ENCODE assay signal across 1 cellular context in the genomic region with DNA sequence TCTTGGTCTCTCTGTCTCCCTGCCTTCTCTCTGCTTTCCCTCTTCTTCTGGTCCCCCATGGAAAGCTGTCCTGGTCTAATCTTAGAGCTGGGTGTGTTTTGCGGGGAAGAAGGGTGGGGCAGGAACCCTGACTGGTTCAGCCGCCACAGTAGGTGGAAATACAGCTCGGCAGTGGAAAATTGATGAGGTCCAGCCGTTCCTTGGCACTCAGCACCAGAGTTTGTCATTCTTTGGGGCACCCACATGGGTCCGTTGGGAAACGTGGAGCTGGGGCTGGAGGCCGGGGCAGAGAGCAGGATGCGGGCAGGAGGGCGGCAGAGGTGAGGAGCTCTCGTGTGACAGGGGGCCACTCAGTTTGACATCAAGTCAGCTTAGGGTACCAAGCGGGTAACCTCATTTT.
TF ChIP-seq lines count a peak whose summit lies in the region.

No MANE protein-coding gene starts in this region.

TF ChIP-seq in HepG2, 621 proteins besides CTCF, POLR2A, EP300 and RAD21 (continued from another document):
- TF ChIP-seq, protein P1, sequence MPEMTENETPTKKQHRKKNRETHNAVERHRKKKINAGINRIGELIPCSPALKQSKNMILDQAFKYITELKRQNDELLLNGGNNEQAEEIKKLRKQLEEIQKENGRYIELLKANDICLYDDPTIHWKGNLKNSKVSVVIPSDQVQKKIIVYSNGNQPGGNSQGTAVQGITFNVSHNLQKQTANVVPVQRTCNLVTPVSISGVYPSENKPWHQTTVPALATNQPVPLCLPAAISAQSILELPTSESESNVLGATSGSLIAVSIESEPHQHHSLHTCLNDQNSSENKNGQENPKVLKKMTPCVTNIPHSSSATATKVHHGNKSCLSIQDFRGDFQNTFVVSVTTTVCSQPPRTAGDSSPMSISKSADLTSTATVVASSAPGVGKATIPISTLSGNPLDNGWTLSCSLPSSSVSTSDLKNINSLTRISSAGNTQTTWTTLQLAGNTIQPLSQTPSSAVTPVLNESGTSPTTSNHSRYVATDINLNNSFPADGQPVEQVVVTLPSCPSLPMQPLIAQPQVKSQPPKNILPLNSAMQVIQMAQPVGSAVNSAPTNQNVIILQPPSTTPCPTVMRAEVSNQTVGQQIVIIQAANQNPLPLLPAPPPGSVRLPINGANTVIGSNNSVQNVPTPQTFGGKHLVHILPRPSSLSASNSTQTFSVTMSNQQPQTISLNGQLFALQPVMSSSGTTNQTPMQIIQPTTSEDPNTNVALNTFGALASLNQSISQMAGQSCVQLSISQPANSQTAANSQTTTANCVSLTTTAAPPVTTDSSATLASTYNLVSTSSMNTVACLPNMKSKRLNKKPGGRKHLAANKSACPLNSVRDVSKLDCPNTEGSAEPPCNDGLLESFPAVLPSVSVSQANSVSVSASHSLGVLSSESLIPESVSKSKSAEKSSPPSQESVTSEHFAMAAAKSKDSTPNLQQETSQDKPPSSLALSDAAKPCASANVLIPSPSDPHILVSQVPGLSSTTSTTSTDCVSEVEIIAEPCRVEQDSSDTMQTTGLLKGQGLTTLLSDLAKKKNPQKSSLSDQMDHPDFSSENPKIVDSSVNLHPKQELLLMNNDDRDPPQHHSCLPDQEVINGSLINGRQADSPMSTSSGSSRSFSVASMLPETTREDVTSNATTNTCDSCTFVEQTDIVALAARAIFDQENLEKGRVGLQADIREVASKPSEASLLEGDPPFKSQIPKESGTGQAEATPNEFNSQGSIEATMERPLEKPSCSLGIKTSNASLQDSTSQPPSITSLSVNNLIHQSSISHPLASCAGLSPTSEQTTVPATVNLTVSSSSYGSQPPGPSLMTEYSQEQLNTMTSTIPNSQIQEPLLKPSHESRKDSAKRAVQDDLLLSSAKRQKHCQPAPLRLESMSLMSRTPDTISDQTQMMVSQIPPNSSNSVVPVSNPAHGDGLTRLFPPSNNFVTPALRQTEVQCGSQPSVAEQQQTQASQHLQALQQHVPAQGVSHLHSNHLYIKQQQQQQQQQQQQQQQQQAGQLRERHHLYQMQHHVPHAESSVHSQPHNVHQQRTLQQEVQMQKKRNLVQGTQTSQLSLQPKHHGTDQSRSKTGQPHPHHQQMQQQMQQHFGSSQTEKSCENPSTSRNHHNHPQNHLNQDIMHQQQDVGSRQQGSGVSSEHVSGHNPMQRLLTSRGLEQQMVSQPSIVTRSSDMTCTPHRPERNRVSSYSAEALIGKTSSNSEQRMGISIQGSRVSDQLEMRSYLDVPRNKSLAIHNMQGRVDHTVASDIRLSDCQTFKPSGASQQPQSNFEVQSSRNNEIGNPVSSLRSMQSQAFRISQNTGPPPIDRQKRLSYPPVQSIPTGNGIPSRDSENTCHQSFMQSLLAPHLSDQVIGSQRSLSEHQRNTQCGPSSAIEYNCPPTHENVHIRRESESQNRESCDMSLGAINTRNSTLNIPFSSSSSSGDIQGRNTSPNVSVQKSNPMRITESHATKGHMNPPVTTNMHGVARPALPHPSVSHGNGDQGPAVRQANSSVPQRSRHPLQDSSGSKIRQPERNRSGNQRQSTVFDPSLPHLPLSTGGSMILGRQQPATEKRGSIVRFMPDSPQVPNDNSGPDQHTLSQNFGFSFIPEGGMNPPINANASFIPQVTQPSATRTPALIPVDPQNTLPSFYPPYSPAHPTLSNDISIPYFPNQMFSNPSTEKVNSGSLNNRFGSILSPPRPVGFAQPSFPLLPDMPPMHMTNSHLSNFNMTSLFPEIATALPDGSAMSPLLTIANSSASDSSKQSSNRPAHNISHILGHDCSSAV (CRISPR knock-in tag; IDR thresholded peaks at IDR 0.05; ENCODE audit: borderline replicate concordance), result no peak
- TF ChIP-seq, protein P2, sequence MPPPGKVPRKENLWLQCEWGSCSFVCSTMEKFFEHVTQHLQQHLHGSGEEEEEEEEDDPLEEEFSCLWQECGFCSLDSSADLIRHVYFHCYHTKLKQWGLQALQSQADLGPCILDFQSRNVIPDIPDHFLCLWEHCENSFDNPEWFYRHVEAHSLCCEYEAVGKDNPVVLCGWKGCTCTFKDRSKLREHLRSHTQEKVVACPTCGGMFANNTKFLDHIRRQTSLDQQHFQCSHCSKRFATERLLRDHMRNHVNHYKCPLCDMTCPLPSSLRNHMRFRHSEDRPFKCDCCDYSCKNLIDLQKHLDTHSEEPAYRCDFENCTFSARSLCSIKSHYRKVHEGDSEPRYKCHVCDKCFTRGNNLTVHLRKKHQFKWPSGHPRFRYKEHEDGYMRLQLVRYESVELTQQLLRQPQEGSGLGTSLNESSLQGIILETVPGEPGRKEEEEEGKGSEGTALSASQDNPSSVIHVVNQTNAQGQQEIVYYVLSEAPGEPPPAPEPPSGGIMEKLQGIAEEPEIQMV (CRISPR knock-in tag; IDR thresholded peaks at IDR 0.05; ENCODE audit: low read depth), result no peak
- no peak for TF ChIP-seq HHEX (CRISPR knock-in tag; IDR thresholded peaks at IDR 0.05)
